In genomic region chr18:56823986-56824385, GRCh38 we compare ENCODE assay signal across 17 cellular contexts.
"Had no signal": no experiment of that assay in that cellular context is flagged by ENCODE, and none has a peak within 500 bp of the region (broad histone marks: within the 10 kb centered on the region; RNA-seq: fewer than 3 reads in every experiment).

No MANE protein-coding gene starts in this region.

- H3K4me3 ChIP-seq: tibial nerve, vagina had no signal

- DNase-seq: activated CD4-positive, alpha-beta T cell treated with anti-CD3 and anti-CD28 coated beads, Interleukin-2, amount 10 ng/mL, durations not matched to agents 7 days and 5 days; activated CD8-positive, alpha-beta memory T cell treated with anti-CD3 and anti-CD28 coated beads, Interleukin-2, amount 50 U/mL, for 4 hours; activated effector memory CD4-positive, alpha-beta T cell treated with Interleukin-2 at 50 U/mL for 16 hours; activated naive CD4-positive, alpha-beta T cell treated with anti-CD3 and anti-CD28 coated beads, Interleukin-2, amount 50 U/mL, for 16 hours; activated T-cell treated with anti-CD3 and anti-CD28 coated beads, Interleukin-2, amount 50 U/mL, for 4 hours; aorta; brain microvascular endothelial cell; cortex of kidney; mesenchymal stem cell; naive thymus-derived CD8-positive, alpha-beta T cell; stimulated activated CD4-positive, alpha-beta T cell treated with anti-CD3 and anti-CD28 coated beads, Interleukin-2, amount 100 ng/mL, for 24 hours; stimulated activated naive CD4-positive, alpha-beta T cell treated with Interleukin-2 at 50 U/mL for 16 hours; substantia nigra; T-helper 1 cell; T-helper 9 cell had no signal

- ATAC-seq: activated T-cell treated with anti-CD3 and anti-CD28 coated beads, Interleukin-2, amount 50 U/mL, for 4 hours; naive thymus-derived CD8-positive, alpha-beta T cell had no signal

- H3K27ac ChIP-seq: brain microvascular endothelial cell, tibial nerve, vagina had no signal
